In genomic region chr19:55193481-55193880, GRCh38 we compare ENCODE assay signal across 26 cellular contexts. TPM values are rescaled to one million over a fixed set of nuclear protein-coding genes. Genes with fewer than 3 reads are reported as not detected.
"Had no signal": no experiment of that assay in that cellular context is flagged by ENCODE, and none has a peak within 500 bp of the region (broad histone marks: within the 10 kb centered on the region; RNA-seq: fewer than 3 reads in every experiment).

No MANE protein-coding gene starts in this region.

- H3K9me3 Mint-ChIP-seq: endodermal cell; mesothelial cell of epicardium; stimulated activated effector memory CD8-positive, alpha-beta T cell treated with anti-CD3 and anti-CD28 coated beads, Interleukin-12 subunit alpha, Interleukin-12 subunit beta, amount 100 ng/mL, for 72 hours had no signal

- ATAC-seq: activated CD4-positive, alpha-beta T cell treated with anti-CD3 and anti-CD28 coated beads for 36 hours; esophagus mucosa; heart right ventricle; naive thymus-derived CD4-positive, alpha-beta T cell; pancreas; psoas muscle; stimulated activated effector memory CD8-positive, alpha-beta T cell treated with anti-CD3 and anti-CD28 coated beads, Interleukin-12 subunit alpha, Interleukin-12 subunit beta, amount 100 ng/mL, for 72 hours had no signal

- H3K4me1 Mint-ChIP-seq: brain; endodermal cell; mesothelial cell of epicardium; stimulated activated effector memory CD8-positive, alpha-beta T cell treated with anti-CD3 and anti-CD28 coated beads, Interleukin-12 subunit alpha, Interleukin-12 subunit beta, amount 100 ng/mL, for 72 hours had no signal

- H3K27ac Mint-ChIP-seq: activated CD4-positive, alpha-beta T cell treated with anti-CD3 and anti-CD28 coated beads for 36 hours; activated naive CD8-positive, alpha-beta T cell; brain; endodermal cell; mesothelial cell of epicardium; naive thymus-derived CD4-positive, alpha-beta T cell; stimulated activated effector memory CD8-positive, alpha-beta T cell treated with anti-CD3 and anti-CD28 coated beads, Interleukin-12 subunit alpha, Interleukin-12 subunit beta, amount 100 ng/mL, for 72 hours had no signal

- H3K36me3 Mint-ChIP-seq: activated naive CD8-positive, alpha-beta T cell; brain; naive thymus-derived CD4-positive, alpha-beta T cell; stimulated activated effector memory CD8-positive, alpha-beta T cell treated with anti-CD3 and anti-CD28 coated beads, Interleukin-12 subunit alpha, Interleukin-12 subunit beta, amount 100 ng/mL, for 72 hours had no signal

- H3K4me3 Mint-ChIP-seq: activated CD4-positive, alpha-beta T cell treated with anti-CD3 and anti-CD28 coated beads for 36 hours; activated naive CD8-positive, alpha-beta T cell; brain; endodermal cell; mesothelial cell of epicardium; naive thymus-derived CD4-positive, alpha-beta T cell; stimulated activated effector memory CD8-positive, alpha-beta T cell treated with anti-CD3 and anti-CD28 coated beads, Interleukin-12 subunit alpha, Interleukin-12 subunit beta, amount 100 ng/mL, for 72 hours had no signal

- DNase-seq: activated CD4-positive, alpha-beta T cell treated with anti-CD3 and anti-CD28 coated beads for 36 hours; activated CD4-positive, alpha-beta T cell treated with anti-CD3 and anti-CD28 coated beads, Interleukin-2, amount 50 U/mL, for 4 hours; activated CD4-positive, CD25-positive, alpha-beta regulatory T cell; activated CD8-positive, alpha-beta memory T cell treated with anti-CD3 and anti-CD28 coated beads for 24 hours; activated effector memory CD4-positive, alpha-beta T cell treated with Interleukin-2 at 50 U/mL for 16 hours; activated naive CD4-positive, alpha-beta T cell treated with Interleukin-2 at 50 U/mL for 16 hours; aorta; cortex of kidney; endodermal cell; foreskin fibroblast; heart right ventricle; naive thymus-derived CD4-positive, alpha-beta T cell; pancreas; psoas muscle; sigmoid colon; small intestine; stimulated activated CD4-positive, alpha-beta T cell treated with anti-CD3 and anti-CD28 coated beads, Interleukin-4, amount 100 ng/mL, for 24 hours; stomach; tibial artery had no signal

RNA-seq across cellular contexts. Expression of gene SYT5, which starts 13.4 kb away (rescaled TPM):
- total RNA-seq: aorta; endodermal cell; esophagus mucosa; psoas muscle; T-helper 2 cell treated with Interferon-gamma antibody and Interleukin-4, amounts not matched to agents 100 ng/mL and 5 ng/mL, for 36 hours; ureter had no signal

RNA-seq across cellular contexts. Expression of gene PTPRH, which starts 15.8 kb away (rescaled TPM):
- total RNA-seq: activated CD4-positive, alpha-beta T cell treated with anti-CD3 and anti-CD28 coated beads for 36 hours; endodermal cell; T-helper 2 cell treated with Interferon-gamma antibody and Interleukin-4, amounts not matched to agents 100 ng/mL and 5 ng/mL, for 36 hours had no signal

RNA-seq across cellular contexts. Expression of gene DNAAF3, which starts 27.1 kb away (rescaled TPM):
- total RNA-seq: aorta; naive thymus-derived CD4-positive, alpha-beta T cell; psoas muscle; sigmoid colon had no signal

RNA-seq across cellular contexts. Expression of gene TNNI3, which starts 35.9 kb away (rescaled TPM):
- total RNA-seq: aorta; esophagus mucosa; naive thymus-derived CD4-positive, alpha-beta T cell; sigmoid colon; stomach; T-helper 2 cell treated with Interferon-gamma antibody and Interleukin-4, amounts not matched to agents 100 ng/mL and 5 ng/mL, for 36 hours; ureter had no signal
